In the genomic region with DNA sequence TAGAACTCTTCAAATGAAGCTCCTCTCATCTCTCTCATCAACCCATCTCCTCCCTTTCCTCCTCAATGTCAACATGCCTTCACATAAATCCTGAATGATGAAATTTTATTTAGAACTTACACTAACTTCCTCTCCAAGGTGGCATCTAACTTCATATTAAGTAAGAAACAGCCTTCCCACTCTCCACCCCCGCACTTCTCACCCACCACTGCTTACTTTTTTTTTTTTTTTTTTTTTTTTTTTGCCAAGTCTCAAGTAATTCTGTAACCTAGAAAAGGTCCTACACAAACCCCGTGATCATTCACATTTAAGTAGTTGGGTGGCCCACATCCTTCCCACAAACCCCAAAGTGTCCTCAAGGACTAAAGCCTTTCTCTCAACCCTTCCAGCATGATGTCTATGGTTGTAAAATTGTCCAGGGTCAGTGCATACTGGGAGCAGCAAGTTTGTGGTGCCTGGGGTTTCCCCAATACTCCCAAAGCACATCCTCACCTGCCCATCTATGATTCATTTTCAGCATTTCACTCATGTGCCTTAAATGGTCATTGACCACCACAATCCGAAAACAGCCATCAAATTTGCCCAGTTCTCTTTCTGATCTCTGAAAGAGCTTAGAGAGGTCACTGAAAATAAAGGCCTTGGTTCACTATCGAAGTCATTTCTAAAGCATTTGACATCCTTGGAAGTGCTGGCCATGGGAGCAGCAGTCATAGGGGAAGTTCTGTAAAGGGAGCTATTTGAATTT, we compare ENCODE assay signal across 1 cellular context.
TF ChIP-seq lines count a peak whose summit lies in the region.

No MANE protein-coding gene starts in this region.

TF ChIP-seq in GM12878, 131 proteins besides CTCF, POLR2A, EP300 and RAD21 (continued from another document):
- TF ChIP-seq, protein P1, sequence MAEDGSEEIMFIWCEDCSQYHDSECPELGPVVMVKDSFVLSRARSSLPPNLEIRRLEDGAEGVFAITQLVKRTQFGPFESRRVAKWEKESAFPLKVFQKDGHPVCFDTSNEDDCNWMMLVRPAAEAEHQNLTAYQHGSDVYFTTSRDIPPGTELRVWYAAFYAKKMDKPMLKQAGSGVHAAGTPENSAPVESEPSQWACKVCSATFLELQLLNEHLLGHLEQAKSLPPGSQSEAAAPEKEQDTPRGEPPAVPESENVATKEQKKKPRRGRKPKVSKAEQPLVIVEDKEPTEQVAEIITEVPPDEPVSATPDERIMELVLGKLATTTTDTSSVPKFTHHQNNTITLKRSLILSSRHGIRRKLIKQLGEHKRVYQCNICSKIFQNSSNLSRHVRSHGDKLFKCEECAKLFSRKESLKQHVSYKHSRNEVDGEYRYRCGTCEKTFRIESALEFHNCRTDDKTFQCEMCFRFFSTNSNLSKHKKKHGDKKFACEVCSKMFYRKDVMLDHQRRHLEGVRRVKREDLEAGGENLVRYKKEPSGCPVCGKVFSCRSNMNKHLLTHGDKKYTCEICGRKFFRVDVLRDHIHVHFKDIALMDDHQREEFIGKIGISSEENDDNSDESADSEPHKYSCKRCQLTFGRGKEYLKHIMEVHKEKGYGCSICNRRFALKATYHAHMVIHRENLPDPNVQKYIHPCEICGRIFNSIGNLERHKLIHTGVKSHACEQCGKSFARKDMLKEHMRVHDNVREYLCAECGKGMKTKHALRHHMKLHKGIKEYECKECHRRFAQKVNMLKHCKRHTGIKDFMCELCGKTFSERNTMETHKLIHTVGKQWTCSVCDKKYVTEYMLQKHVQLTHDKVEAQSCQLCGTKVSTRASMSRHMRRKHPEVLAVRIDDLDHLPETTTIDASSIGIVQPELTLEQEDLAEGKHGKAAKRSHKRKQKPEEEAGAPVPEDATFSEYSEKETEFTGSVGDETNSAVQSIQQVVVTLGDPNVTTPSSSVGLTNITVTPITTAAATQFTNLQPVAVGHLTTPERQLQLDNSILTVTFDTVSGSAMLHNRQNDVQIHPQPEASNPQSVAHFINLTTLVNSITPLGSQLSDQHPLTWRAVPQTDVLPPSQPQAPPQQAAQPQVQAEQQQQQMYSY (CRISPR knock-in tag; IDR thresholded peaks at IDR 0.05), result no peak
- TF ChIP-seq, protein P2, sequence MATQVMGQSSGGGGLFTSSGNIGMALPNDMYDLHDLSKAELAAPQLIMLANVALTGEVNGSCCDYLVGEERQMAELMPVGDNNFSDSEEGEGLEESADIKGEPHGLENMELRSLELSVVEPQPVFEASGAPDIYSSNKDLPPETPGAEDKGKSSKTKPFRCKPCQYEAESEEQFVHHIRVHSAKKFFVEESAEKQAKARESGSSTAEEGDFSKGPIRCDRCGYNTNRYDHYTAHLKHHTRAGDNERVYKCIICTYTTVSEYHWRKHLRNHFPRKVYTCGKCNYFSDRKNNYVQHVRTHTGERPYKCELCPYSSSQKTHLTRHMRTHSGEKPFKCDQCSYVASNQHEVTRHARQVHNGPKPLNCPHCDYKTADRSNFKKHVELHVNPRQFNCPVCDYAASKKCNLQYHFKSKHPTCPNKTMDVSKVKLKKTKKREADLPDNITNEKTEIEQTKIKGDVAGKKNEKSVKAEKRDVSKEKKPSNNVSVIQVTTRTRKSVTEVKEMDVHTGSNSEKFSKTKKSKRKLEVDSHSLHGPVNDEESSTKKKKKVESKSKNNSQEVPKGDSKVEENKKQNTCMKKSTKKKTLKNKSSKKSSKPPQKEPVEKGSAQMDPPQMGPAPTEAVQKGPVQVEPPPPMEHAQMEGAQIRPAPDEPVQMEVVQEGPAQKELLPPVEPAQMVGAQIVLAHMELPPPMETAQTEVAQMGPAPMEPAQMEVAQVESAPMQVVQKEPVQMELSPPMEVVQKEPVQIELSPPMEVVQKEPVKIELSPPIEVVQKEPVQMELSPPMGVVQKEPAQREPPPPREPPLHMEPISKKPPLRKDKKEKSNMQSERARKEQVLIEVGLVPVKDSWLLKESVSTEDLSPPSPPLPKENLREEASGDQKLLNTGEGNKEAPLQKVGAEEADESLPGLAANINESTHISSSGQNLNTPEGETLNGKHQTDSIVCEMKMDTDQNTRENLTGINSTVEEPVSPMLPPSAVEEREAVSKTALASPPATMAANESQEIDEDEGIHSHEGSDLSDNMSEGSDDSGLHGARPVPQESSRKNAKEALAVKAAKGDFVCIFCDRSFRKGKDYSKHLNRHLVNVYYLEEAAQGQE (IDR thresholded peaks at IDR 0.05; ENCODE audit: low read depth, low read length), result no peak
- TF ChIP-seq NFIC (IDR thresholded peaks at IDR 0.05; ENCODE audit: low read depth, low read length) (peak; percentile 98), BCL11A (IDR thresholded peaks at IDR 0.05; ENCODE audit: low read depth, low read length) (peak; percentile 91), ZNF622 (IDR thresholded peaks at IDR 0.05) (no peak), JUND (IDR thresholded peaks at IDR 0.05; ENCODE audit: low read depth, low read length) (0 out of 2 replicates have a peak, but pooled peaks have one; percentile 47), ZNF207 (IDR thresholded peaks at IDR 0.05; ENCODE audit: borderline replicate concordance) (no peak), NR2F1 (conservative IDR thresholded peaks at IDR 0.05) (peak; percentile 91), RBBP5 (conservative IDR thresholded peaks at IDR 0.05) (no peak), CEBPB (IDR thresholded peaks at IDR 0.05; ENCODE audit: borderline replicate concordance in 1 of 2, low read depth in 2 of 2, low read length in 2 of 2) (peak in 1 of 2 experiments; percentile 77; a peak in 1 of 4 replicates), TCF7 (IDR thresholded peaks at IDR 0.05; ENCODE audit: borderline replicate concordance) (peak; percentile 75; the same call in 1 of the 2 replicates), ZNF384 (IDR thresholded peaks at IDR 0.05; ENCODE audit: borderline replicate concordance, low read depth, low read length) (peak; percentile 94), SPI1 (IDR thresholded peaks at IDR 0.05; ENCODE audit: borderline replicate concordance, insufficient read depth, low read depth, low read length) (peak; percentile 84), NBN (IDR thresholded peaks at IDR 0.05) (peak; percentile 72), SMAD5 (IDR thresholded peaks at IDR 0.05; ENCODE audit: low read depth) (no peak), MTA2 (IDR thresholded peaks at IDR 0.05; ENCODE audit: low read depth) (peak; percentile 86), ASH2L (IDR thresholded peaks at IDR 0.05; ENCODE audit: borderline replicate concordance, low read depth) (no peak)
- TF ChIP-seq, protein P3, sequence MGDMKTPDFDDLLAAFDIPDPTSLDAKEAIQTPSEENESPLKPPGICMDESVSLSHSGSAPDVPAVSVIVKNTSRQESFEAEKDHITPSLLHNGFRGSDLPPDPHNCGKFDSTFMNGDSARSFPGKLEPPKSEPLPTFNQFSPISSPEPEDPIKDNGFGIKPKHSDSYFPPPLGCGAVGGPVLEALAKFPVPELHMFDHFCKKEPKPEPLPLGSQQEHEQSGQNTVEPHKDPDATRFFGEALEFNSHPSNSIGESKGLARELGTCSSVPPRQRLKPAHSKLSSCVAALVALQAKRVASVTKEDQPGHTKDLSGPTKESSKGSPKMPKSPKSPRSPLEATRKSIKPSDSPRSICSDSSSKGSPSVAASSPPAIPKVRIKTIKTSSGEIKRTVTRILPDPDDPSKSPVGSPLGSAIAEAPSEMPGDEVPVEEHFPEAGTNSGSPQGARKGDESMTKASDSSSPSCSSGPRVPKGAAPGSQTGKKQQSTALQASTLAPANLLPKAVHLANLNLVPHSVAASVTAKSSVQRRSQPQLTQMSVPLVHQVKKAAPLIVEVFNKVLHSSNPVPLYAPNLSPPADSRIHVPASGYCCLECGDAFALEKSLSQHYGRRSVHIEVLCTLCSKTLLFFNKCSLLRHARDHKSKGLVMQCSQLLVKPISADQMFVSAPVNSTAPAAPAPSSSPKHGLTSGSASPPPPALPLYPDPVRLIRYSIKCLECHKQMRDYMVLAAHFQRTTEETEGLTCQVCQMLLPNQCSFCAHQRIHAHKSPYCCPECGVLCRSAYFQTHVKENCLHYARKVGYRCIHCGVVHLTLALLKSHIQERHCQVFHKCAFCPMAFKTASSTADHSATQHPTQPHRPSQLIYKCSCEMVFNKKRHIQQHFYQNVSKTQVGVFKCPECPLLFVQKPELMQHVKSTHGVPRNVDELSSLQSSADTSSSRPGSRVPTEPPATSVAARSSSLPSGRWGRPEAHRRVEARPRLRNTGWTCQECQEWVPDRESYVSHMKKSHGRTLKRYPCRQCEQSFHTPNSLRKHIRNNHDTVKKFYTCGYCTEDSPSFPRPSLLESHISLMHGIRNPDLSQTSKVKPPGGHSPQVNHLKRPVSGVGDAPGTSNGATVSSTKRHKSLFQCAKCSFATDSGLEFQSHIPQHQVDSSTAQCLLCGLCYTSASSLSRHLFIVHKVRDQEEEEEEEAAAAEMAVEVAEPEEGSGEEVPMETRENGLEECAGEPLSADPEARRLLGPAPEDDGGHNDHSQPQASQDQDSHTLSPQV (IDR thresholded peaks at IDR 0.05), result no peak
- TF ChIP-seq, protein P4, sequence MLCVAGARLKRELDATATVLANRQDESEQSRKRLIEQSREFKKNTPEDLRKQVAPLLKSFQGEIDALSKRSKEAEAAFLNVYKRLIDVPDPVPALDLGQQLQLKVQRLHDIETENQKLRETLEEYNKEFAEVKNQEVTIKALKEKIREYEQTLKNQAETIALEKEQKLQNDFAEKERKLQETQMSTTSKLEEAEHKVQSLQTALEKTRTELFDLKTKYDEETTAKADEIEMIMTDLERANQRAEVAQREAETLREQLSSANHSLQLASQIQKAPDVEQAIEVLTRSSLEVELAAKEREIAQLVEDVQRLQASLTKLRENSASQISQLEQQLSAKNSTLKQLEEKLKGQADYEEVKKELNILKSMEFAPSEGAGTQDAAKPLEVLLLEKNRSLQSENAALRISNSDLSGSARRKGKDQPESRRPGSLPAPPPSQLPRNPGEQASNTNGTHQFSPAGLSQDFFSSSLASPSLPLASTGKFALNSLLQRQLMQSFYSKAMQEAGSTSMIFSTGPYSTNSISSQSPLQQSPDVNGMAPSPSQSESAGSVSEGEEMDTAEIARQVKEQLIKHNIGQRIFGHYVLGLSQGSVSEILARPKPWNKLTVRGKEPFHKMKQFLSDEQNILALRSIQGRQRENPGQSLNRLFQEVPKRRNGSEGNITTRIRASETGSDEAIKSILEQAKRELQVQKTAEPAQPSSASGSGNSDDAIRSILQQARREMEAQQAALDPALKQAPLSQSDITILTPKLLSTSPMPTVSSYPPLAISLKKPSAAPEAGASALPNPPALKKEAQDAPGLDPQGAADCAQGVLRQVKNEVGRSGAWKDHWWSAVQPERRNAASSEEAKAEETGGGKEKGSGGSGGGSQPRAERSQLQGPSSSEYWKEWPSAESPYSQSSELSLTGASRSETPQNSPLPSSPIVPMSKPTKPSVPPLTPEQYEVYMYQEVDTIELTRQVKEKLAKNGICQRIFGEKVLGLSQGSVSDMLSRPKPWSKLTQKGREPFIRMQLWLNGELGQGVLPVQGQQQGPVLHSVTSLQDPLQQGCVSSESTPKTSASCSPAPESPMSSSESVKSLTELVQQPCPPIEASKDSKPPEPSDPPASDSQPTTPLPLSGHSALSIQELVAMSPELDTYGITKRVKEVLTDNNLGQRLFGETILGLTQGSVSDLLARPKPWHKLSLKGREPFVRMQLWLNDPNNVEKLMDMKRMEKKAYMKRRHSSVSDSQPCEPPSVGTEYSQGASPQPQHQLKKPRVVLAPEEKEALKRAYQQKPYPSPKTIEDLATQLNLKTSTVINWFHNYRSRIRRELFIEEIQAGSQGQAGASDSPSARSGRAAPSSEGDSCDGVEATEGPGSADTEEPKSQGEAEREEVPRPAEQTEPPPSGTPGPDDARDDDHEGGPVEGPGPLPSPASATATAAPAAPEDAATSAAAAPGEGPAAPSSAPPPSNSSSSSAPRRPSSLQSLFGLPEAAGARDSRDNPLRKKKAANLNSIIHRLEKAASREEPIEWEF (IDR thresholded peaks at IDR 0.05; ENCODE audit: insufficient replicate concordance, low read depth, low read length), result peak; percentile 28
- TF ChIP-seq, protein P5, sequence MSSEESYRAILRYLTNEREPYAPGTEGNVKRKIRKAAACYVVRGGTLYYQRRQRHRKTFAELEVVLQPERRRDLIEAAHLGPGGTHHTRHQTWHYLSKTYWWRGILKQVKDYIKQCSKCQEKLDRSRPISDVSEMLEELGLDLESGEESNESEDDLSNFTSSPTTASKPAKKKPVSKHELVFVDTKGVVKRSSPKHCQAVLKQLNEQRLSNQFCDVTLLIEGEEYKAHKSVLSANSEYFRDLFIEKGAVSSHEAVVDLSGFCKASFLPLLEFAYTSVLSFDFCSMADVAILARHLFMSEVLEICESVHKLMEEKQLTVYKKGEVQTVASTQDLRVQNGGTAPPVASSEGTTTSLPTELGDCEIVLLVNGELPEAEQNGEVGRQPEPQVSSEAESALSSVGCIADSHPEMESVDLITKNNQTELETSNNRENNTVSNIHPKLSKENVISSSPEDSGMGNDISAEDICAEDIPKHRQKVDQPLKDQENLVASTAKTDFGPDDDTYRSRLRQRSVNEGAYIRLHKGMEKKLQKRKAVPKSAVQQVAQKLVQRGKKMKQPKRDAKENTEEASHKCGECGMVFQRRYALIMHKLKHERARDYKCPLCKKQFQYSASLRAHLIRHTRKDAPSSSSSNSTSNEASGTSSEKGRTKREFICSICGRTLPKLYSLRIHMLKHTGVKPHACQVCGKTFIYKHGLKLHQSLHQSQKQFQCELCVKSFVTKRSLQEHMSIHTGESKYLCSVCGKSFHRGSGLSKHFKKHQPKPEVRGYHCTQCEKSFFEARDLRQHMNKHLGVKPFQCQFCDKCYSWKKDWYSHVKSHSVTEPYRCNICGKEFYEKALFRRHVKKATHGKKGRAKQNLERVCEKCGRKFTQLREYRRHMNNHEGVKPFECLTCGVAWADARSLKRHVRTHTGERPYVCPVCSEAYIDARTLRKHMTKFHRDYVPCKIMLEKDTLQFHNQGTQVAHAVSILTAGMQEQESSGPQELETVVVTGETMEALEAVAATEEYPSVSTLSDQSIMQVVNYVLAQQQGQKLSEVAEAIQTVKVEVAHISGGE (CRISPR knock-in tag; IDR thresholded peaks at IDR 0.05), result no peak
- TF ChIP-seq, protein P6, sequence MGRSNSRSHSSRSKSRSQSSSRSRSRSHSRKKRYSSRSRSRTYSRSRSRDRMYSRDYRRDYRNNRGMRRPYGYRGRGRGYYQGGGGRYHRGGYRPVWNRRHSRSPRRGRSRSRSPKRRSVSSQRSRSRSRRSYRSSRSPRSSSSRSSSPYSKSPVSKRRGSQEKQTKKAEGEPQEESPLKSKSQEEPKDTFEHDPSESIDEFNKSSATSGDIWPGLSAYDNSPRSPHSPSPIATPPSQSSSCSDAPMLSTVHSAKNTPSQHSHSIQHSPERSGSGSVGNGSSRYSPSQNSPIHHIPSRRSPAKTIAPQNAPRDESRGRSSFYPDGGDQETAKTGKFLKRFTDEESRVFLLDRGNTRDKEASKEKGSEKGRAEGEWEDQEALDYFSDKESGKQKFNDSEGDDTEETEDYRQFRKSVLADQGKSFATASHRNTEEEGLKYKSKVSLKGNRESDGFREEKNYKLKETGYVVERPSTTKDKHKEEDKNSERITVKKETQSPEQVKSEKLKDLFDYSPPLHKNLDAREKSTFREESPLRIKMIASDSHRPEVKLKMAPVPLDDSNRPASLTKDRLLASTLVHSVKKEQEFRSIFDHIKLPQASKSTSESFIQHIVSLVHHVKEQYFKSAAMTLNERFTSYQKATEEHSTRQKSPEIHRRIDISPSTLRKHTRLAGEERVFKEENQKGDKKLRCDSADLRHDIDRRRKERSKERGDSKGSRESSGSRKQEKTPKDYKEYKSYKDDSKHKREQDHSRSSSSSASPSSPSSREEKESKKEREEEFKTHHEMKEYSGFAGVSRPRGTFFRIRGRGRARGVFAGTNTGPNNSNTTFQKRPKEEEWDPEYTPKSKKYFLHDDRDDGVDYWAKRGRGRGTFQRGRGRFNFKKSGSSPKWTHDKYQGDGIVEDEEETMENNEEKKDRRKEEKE (IDR thresholded peaks at IDR 0.05), result no peak
- TF ChIP-seq, protein P7, sequence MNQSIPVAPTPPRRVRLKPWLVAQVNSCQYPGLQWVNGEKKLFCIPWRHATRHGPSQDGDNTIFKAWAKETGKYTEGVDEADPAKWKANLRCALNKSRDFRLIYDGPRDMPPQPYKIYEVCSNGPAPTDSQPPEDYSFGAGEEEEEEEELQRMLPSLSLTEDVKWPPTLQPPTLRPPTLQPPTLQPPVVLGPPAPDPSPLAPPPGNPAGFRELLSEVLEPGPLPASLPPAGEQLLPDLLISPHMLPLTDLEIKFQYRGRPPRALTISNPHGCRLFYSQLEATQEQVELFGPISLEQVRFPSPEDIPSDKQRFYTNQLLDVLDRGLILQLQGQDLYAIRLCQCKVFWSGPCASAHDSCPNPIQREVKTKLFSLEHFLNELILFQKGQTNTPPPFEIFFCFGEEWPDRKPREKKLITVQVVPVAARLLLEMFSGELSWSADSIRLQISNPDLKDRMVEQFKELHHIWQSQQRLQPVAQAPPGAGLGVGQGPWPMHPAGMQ (IDR thresholded peaks at IDR 0.05; ENCODE audit: borderline replicate concordance), result no peak
